1 cellular context compared by ENCODE assay signal in genomic region chrX:24149346-24150050, GRCh38.
TF ChIP-seq lines count a peak whose summit lies in the region.

ZFX (plus strand) TSS chrX:24149729; CDS start chrX:24172743, 23,014 bp downstream.

TF ChIP-seq in HEK293, 187 proteins besides CTCF, POLR2A, EP300 and RAD21 (continued from another document and continues in another):
- TF ChIP-seq PRDM2 (tag by site-specific recombination; IDR thresholded peaks at IDR 0.05; ENCODE audit: borderline replicate concordance) (no peak), ZNF266 (tag by site-specific recombination; IDR thresholded peaks at IDR 0.05; ENCODE audit: low read depth) (no peak), ZNF184 (tag by site-specific recombination; IDR thresholded peaks at IDR 0.05) (no peak), ZSCAN30 (tag by site-specific recombination; IDR thresholded peaks at IDR 0.05) (peak; percentile 14; the same call in 1 of the 2 replicates), ZNF138 (tag by site-specific recombination; IDR thresholded peaks at IDR 0.05; ENCODE audit: borderline replicate concordance) (no peak), ZNF561 (tag by site-specific recombination; IDR thresholded peaks at IDR 0.05; ENCODE audit: borderline replicate concordance) (0 out of 2 replicates have a peak, but pooled peaks have one; percentile 12), ZNF174 (tag by site-specific recombination; IDR thresholded peaks at IDR 0.05) (no peak), ZNF548 (tag by site-specific recombination; IDR thresholded peaks at IDR 0.05) (no peak), PRDM6 (tag by site-specific recombination; IDR thresholded peaks at IDR 0.05) (no peak), ZNF140 (tag by site-specific recombination; IDR thresholded peaks at IDR 0.05) (no peak), ZNF211 (tag by site-specific recombination; IDR thresholded peaks at IDR 0.05; ENCODE audit: low read depth) (no peak), SP3 (tag by site-specific recombination; IDR thresholded peaks at IDR 0.05) (peak; percentile 22; the same call in 1 of the 2 replicates), KLF8 (tag by site-specific recombination; IDR thresholded peaks at IDR 0.05) (peak; percentile 27; the same call in 1 of the 2 replicates), ZNF16 (tag by site-specific recombination; IDR thresholded peaks at IDR 0.05; ENCODE audit: low read depth) (no peak), ZNF791 (tag by site-specific recombination; IDR thresholded peaks at IDR 0.05) (no peak), ZNF843 (tag by site-specific recombination; IDR thresholded peaks at IDR 0.05) (no peak), ZNF404 (tag by site-specific recombination; IDR thresholded peaks at IDR 0.05) (no peak), HOXA7 (CRISPR knock-in tag; IDR thresholded peaks at IDR 0.05; ENCODE audit: borderline replicate concordance) (peak; percentile 77; the same call in 1 of the 2 replicates), MEIS1 (CRISPR knock-in tag; IDR thresholded peaks at IDR 0.05; ENCODE audit: borderline replicate concordance) (0 out of 2 replicates have a peak, but pooled peaks have one; percentile 10), ZNF704 (tag by site-specific recombination; IDR thresholded peaks at IDR 0.05) (no peak), RBAK (tag by site-specific recombination; IDR thresholded peaks at IDR 0.05) (no peak), ZNF670 (tag by site-specific recombination; IDR thresholded peaks at IDR 0.05; ENCODE audit: low read depth) (no peak), ZNF701 (tag by site-specific recombination; IDR thresholded peaks at IDR 0.05) (no peak), ZBTB7A (tag by site-specific recombination; IDR thresholded peaks at IDR 0.05; ENCODE audit: low read depth) (no peak), ZNF555 (tag by site-specific recombination; conservative IDR thresholded peaks at IDR 0.05) (no peak), ZNF221 (tag by site-specific recombination; IDR thresholded peaks at IDR 0.05; ENCODE audit: borderline replicate concordance) (no peak), ZNF677 (tag by site-specific recombination; IDR thresholded peaks at IDR 0.05) (0 out of 2 replicates have a peak, but pooled peaks have one; percentile 23), ZNF391 (tag by site-specific recombination; IDR thresholded peaks at IDR 0.05; ENCODE audit: borderline replicate concordance, low read depth) (no peak), ZIC2 (tag by site-specific recombination; IDR thresholded peaks at IDR 0.05) (no peak), ZBTB26 (tag by site-specific recombination; optimal IDR thresholded peaks at IDR 0.05) (peak; percentile 80), ZNF324 (tag by site-specific recombination; IDR thresholded peaks at IDR 0.05) (no peak), ZBTB1 (tag by site-specific recombination; IDR thresholded peaks at IDR 0.05) (no peak), ZNF658 (tag by site-specific recombination; IDR thresholded peaks at IDR 0.05) (no peak), PATZ1 (tag by site-specific recombination; IDR thresholded peaks at IDR 0.05) (no peak; the same call in 1 of the 2 replicates), ZFP69B (tag by site-specific recombination; IDR thresholded peaks at IDR 0.05) (peak; percentile 88), FEZF1 (tag by site-specific recombination; IDR thresholded peaks at IDR 0.05) (no peak), ZNF169 (tag by site-specific recombination; IDR thresholded peaks at IDR 0.05) (no peak), SP7 (tag by site-specific recombination; IDR thresholded peaks at IDR 0.05) (no peak), ZNF292 (tag by site-specific recombination; IDR thresholded peaks at IDR 0.05; ENCODE audit: borderline replicate concordance, low read depth) (no peak), ZNF354C (tag by site-specific recombination; IDR thresholded peaks at IDR 0.05; ENCODE audit: borderline replicate concordance, low read depth) (no peak), SP2 (tag by site-specific recombination; IDR thresholded peaks at IDR 0.05) (peak; percentile 42), ZNF2 (tag by site-specific recombination; IDR thresholded peaks at IDR 0.05) (no peak), GLIS2 (tag by site-specific recombination; IDR thresholded peaks at IDR 0.05) (peak; percentile 75), ZNF48 (tag by site-specific recombination; IDR thresholded peaks at IDR 0.05) (no peak)
- TF ChIP-seq, protein P1, sequence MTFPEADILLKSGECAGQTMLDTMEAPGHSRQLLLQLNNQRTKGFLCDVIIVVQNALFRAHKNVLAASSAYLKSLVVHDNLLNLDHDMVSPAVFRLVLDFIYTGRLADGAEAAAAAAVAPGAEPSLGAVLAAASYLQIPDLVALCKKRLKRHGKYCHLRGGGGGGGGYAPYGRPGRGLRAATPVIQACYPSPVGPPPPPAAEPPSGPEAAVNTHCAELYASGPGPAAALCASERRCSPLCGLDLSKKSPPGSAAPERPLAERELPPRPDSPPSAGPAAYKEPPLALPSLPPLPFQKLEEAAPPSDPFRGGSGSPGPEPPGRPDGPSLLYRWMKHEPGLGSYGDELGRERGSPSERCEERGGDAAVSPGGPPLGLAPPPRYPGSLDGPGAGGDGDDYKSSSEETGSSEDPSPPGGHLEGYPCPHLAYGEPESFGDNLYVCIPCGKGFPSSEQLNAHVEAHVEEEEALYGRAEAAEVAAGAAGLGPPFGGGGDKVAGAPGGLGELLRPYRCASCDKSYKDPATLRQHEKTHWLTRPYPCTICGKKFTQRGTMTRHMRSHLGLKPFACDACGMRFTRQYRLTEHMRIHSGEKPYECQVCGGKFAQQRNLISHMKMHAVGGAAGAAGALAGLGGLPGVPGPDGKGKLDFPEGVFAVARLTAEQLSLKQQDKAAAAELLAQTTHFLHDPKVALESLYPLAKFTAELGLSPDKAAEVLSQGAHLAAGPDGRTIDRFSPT (tag by site-specific recombination; IDR thresholded peaks at IDR 0.05) = no peak
- TF ChIP-seq, protein P2, sequence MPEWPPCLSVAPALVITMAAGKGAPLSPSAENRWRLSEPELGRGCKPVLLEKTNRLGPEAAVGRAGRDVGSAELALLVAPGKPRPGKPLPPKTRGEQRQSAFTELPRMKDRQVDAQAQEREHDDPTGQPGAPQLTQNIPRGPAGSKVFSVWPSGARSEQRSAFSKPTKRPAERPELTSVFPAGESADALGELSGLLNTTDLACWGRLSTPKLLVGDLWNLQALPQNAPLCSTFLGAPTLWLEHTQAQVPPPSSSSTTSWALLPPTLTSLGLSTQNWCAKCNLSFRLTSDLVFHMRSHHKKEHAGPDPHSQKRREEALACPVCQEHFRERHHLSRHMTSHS (tag by site-specific recombination; IDR thresholded peaks at IDR 0.05) = no peak
- TF ChIP-seq, protein P3, sequence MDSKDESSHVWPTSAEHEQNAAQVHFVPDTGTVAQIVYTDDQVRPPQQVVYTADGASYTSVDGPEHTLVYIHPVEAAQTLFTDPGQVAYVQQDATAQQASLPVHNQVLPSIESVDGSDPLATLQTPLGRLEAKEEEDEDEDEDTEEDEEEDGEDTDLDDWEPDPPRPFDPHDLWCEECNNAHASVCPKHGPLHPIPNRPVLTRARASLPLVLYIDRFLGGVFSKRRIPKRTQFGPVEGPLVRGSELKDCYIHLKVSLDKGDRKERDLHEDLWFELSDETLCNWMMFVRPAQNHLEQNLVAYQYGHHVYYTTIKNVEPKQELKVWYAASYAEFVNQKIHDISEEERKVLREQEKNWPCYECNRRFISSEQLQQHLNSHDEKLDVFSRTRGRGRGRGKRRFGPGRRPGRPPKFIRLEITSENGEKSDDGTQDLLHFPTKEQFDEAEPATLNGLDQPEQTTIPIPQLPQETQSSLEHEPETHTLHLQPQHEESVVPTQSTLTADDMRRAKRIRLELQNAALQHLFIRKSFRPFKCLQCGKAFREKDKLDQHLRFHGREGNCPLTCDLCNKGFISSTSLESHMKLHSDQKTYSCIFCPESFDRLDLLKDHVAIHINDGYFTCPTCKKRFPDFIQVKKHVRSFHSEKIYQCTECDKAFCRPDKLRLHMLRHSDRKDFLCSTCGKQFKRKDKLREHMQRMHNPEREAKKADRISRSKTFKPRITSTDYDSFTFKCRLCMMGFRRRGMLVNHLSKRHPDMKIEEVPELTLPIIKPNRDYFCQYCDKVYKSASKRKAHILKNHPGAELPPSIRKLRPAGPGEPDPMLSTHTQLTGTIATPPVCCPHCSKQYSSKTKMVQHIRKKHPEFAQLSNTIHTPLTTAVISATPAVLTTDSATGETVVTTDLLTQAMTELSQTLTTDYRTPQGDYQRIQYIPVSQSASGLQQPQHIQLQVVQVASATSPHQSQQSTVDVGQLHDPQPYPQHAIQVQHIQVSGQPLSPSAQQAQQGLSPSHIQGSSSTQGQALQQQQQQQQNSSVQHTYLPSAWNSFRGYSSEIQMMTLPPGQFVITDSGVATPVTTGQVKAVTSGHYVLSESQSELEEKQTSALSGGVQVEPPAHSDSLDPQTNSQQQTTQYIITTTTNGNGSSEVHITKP (tag by site-specific recombination; IDR thresholded peaks at IDR 0.05) = 0 out of 2 replicates have a peak, but pooled peaks have one; percentile 10
